In the genomic region with DNA sequence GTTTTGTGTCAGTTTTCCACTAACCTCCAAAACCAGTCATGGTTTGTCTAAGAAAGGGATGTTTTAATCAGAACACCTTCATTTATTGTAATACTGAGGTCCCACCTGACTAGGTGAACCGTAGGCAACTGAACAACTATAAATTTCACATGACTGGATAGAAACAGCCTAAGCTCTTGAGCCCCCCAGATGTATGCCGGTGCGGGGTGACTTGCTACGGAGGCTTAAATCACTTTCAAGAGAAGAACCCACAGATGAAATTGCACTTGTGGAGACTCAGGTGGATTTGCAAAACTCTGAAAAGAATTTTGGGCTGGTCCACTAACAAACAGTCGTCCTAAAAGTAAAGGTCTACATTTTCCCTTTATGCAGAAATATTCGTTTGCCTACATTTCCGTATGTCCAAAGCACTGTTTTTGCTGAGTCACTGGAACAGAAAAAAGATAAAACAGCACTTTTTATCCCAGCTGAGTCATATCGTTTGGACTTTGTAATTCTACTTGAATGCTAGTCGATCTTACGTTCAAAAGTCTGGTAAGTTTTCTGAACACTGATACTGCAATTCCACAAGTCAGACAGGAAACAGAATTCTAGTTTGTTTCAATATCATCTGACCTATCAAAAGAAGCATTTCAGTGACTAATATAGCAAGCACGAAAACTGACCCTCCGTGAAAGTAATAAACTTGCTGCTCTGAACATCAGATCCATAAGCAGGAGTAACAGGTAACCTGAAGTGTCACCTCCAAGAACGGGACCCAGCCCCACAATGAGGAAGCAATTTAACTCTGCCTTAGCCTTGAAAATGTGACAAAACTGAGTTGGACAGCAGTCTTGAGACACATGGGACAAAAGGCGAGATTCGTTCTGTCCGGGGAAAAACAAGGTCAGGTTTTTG, we compare ENCODE assay signal across 9 cellular contexts. TPM values are rescaled to one million over a fixed set of nuclear protein-coding genes. Genes with fewer than 3 reads are reported as not detected.
DNase-seq lines count a peak whose midpoint lies in the region; ATAC-seq and TF ChIP-seq lines count a peak whose summit lies in the region.
"Had no signal": no experiment of that assay in that cellular context is flagged by ENCODE, and none has a peak within 500 bp of the region (broad histone marks: within the 10 kb centered on the region; RNA-seq: fewer than 3 reads in every experiment).

No MANE protein-coding gene starts in this region.

- no peak overlapping the region for H3K4me3 ChIP-seq in CD8-positive, alpha-beta T cell (ENCODE audit: low read depth, low read length)
- H3K4me3 ChIP-seq in HAP-1, result peak overlapping the region; percentile 0; the same call in 1 of the 2 replicates
- peak overlapping the region; percentile 34 to 51 for H3K4me3 ChIP-seq in Panc1 (ENCODE audit: low read depth in 2 of 2, low read length in 2 of 2)
- peak overlapping the region in 3 of 4 donors; percentile 17 to 43 (median 21) for H3K4me3 ChIP-seq in esophagus squamous epithelium

- BruUV-seq in Panc1 (replicated peaks; lab: Mats Ljungman, UMichigan), result TSS peak; percentile 38

- no peak for TF ChIP-seq POLR2A in esophagus squamous epithelium (IDR thresholded peaks at IDR 0.05)

- H3K4me3 Mint-ChIP-seq in CD8-positive, alpha-beta T cell, result peak overlapping the region; percentile 3
- H3K4me3 Mint-ChIP-seq in osteocyte (ENCODE audit: unreplicated experiment), result peak overlapping the region; percentile 67

- peaks cover 6% of the 10 kb centered on the region for H3K27me3 Mint-ChIP-seq in CD8-positive, alpha-beta T cell (ENCODE audit: low read depth)
- H3K27me3 Mint-ChIP-seq in osteocyte (ENCODE audit: unreplicated experiment), result no peaks in the 10 kb centered on the region

- no peak overlapping the region for H3K27ac Mint-ChIP-seq in CD8-positive, alpha-beta T cell
- peak overlapping the region; percentile 83 for H3K27ac Mint-ChIP-seq in osteocyte (ENCODE audit: unreplicated experiment)

- peaks cover 28% of the 10 kb centered on the region for H3K4me1 Mint-ChIP-seq in CD8-positive, alpha-beta T cell (ENCODE audit: low read depth)
- peaks cover 30% of the 10 kb centered on the region for H3K4me1 Mint-ChIP-seq in osteocyte (ENCODE audit: unreplicated experiment)

- DNase-seq in CD8-positive, alpha-beta T cell, result no peak
- DNase-seq in HAP-1 (ENCODE audit: low spot score in 2 of 2) (no peak), Panc1 (ENCODE audit: low read depth, low spot score) (no peak), esophagus squamous epithelium (lab: John Stamatoyannopoulos, UW) (no peak), osteocyte (ENCODE audit: extremely low spot score, unreplicated experiment) (no peak), GOT3 (lab: John Stamatoyannopoulos, UW) (no peak)
- no peak for DNase-seq in central memory CD4-positive, alpha-beta T cell

- peaks cover under 1% of the 10 kb centered on the region for H3K36me3 Mint-ChIP-seq in CD8-positive, alpha-beta T cell
- H3K36me3 Mint-ChIP-seq in osteocyte (ENCODE audit: unreplicated experiment), result peaks cover 7% of the 10 kb centered on the region

- TF ChIP-seq CTCF in CD8-positive, alpha-beta T cell (IDR thresholded peaks at IDR 0.05), result no peak
- TF ChIP-seq CTCF in Panc1 (IDR thresholded peaks at IDR 0.05) (no peak), esophagus squamous epithelium (IDR thresholded peaks at IDR 0.05) (no peak), osteocyte (IDR thresholded peaks at IDR 0.05) (no peak)

- WGBS in esophagus squamous epithelium, 2 donors, result 31 to 41% methylated on average over 16 of the region's 16 CpGs

- H3K27ac ChIP-seq in CD8-positive, alpha-beta T cell (ENCODE audit: low read depth, low read length), result no peak overlapping the region
- H3K27ac ChIP-seq in Panc1 (ENCODE audit: low read length), result peak overlapping the region; percentile 83
- H3K27ac ChIP-seq in esophagus squamous epithelium, result peak overlapping the region; percentile 59 to 77 (median 71)
- H3K27ac ChIP-seq: KMS-11 had no signal

- POLR2A ChIA-PET in CD8-positive, alpha-beta T cell (lab: Charles Lee), result no interaction called here
- POLR2A ChIA-PET in Panc1 (lab: Charles Lee), result interaction anchor here (0.7 to 1.0 kb wide), 2 partner anchors 12 to 49 kb away, joined by 3 read pairs; no protein-coding TSS in a partner anchor

- H3K27me3 ChIP-seq in CD8-positive, alpha-beta T cell (ENCODE audit: insufficient read depth, low read length), result no peaks in the 10 kb centered on the region
- H3K27me3 ChIP-seq in HAP-1 (ENCODE audit: low read depth) (no peaks in the 10 kb centered on the region), Panc1 (ENCODE audit: control insufficient read depth, insufficient read depth, low read length) (no peaks in the 10 kb centered on the region), esophagus squamous epithelium (no peaks in the 10 kb centered on the region)

- H3K36me3 ChIP-seq in CD8-positive, alpha-beta T cell (ENCODE audit: insufficient read depth, low read length), result no peaks in the 10 kb centered on the region
- no peaks in the 10 kb centered on the region for H3K36me3 ChIP-seq in HAP-1 (replicated peaks)
- H3K36me3 ChIP-seq in Panc1 (ENCODE audit: control insufficient read depth, insufficient read depth, low read length), result no peaks in the 10 kb centered on the region
- H3K36me3 ChIP-seq in esophagus squamous epithelium, result no peaks in the 10 kb centered on the region

- no peaks in the 10 kb centered on the region for H3K9me3 Mint-ChIP-seq in CD8-positive, alpha-beta T cell
- H3K9me3 Mint-ChIP-seq in osteocyte (ENCODE audit: unreplicated experiment), result no peaks in the 10 kb centered on the region

- no peaks in the 10 kb centered on the region for H3K9me3 ChIP-seq in CD8-positive, alpha-beta T cell (ENCODE audit: low read length)
- H3K9me3 ChIP-seq in HAP-1 (no peaks in the 10 kb centered on the region), Panc1 (ENCODE audit: control insufficient read depth, insufficient read depth, low read depth, low read length) (no peaks in the 10 kb centered on the region), esophagus squamous epithelium (no peaks in the 10 kb centered on the region)

- in situ Hi-C loops in HAP-1 (cut with MboI; ENCODE audit: low sequenced_read_pairs), result no loop called here
- in situ Hi-C loops in Panc1 (cut with HindIII; ENCODE audit: low pct_unique_long_range_greater_than_20kb, low sequenced_read_pairs), result no loop called here

- CTCF ChIA-PET in CD8-positive, alpha-beta T cell (lab: Charles Lee), result no interaction called here
- CTCF ChIA-PET in Panc1 (lab: Charles Lee), result no interaction called here

- H3K4me1 ChIP-seq in CD8-positive, alpha-beta T cell (ENCODE audit: insufficient read depth, low read length), result no peaks in the 10 kb centered on the region
- H3K4me1 ChIP-seq in HAP-1 (peaks cover 27% of the 10 kb centered on the region), Panc1 (ENCODE audit: control insufficient read depth, insufficient read depth, low read length) (peaks cover 42% of the 10 kb centered on the region), esophagus squamous epithelium (peaks cover 8 to 35% (median 14%) of the 10 kb centered on the region in 3 donors)

- no peak for ATAC-seq in CD8-positive, alpha-beta T cell
- ATAC-seq in Panc1, result peak; percentile 85
- no peak for ATAC-seq in HG03095 (IDR thresholded peaks at IDR 0.05; ENCODE audit: unreplicated experiment)

- intact Hi-C loops in CD8-positive, alpha-beta T cell (cut with DNase I, micrococcal nuclease), result no loop called here
- intact Hi-C loops in Panc1 (cut with micrococcal nuclease; ENCODE audit: unreplicated experiment), result loop anchor here (5.0 kb wide), 1 partner anchor 70 kb away; no protein-coding TSS in a partner anchor
- intact Hi-C loops in esophagus squamous epithelium (cut with DNase I), result no loop called here

RNA-seq across cellular contexts. Expression of gene ZNF516, which starts 18.1 kb away (rescaled TPM):
- 10 to 100 TPM; 19.5 to 19.6 TPM for total RNA-seq in CD8-positive, alpha-beta T cell
- 28.6 TPM for total RNA-seq in Panc1 (2021; ENCODE audit: unreplicated experiment)
- polyA plus RNA-seq in Panc1 (2012; ENCODE audit: insufficient read length), result 11.7 TPM
- total RNA-seq in esophagus squamous epithelium, result 10 to 100 TPM; 18.0 to 23.9 (median 19.2) TPM
- 36.3 and 39.3 TPM in 2 replicates for total RNA-seq in osteocyte
